ENCODE assay signal across 21 cellular contexts in genomic region chr20:6680441-6680840, GRCh38.
"Had no signal": no experiment of that assay in that cellular context is flagged by ENCODE, and none has a peak within 500 bp of the region (broad histone marks: within the 10 kb centered on the region; RNA-seq: fewer than 3 reads in every experiment).

No MANE protein-coding gene starts in this region.

- ATAC-seq: activated CD4-positive, alpha-beta T cell treated with anti-CD3 and anti-CD28 coated beads for 36 hours; activated CD8-positive, alpha-beta memory T cell treated with anti-CD3 and anti-CD28 coated beads, Interleukin-2, amount 10 ng/mL, durations not matched to agents 7 days and 5 days; activated CD8-positive, alpha-beta T cell treated with anti-CD3 and anti-CD28 coated beads, Interleukin-2, amount 10 ng/mL, durations not matched to agents 7 days and 5 days; activated naive CD4-positive, alpha-beta T cell treated with anti-CD3 and anti-CD28 coated beads, Interleukin-2, amount 50 U/mL, for 72 hours; activated T-cell treated with anti-CD3 and anti-CD28 coated beads, Interleukin-2, amount 50 U/mL, for 72 hours; heart right ventricle; right cardiac atrium had no signal

- H3K9me3 ChIP-seq: breast epithelium, esophagus squamous epithelium, heart right ventricle, left ventricle myocardium inferior, tibial nerve had no signal

- H3K4me1 ChIP-seq: breast epithelium, esophagus squamous epithelium, heart right ventricle, left ventricle myocardium inferior, tibial nerve had no signal

- H3K36me3 ChIP-seq: breast epithelium, esophagus squamous epithelium, heart right ventricle, left ventricle myocardium inferior, tibial nerve had no signal

- H3K4me3 ChIP-seq: breast epithelium, esophagus squamous epithelium, heart right ventricle, left ventricle myocardium inferior, lung, tibial nerve had no signal

- DNase-seq: activated CD4-positive, alpha-beta T cell treated with anti-CD3 and anti-CD28 coated beads for 36 hours; activated CD4-positive, CD25-positive, alpha-beta regulatory T cell; activated CD8-positive, alpha-beta memory T cell treated with anti-CD3 and anti-CD28 coated beads, Interleukin-2, amount 10 ng/mL, durations not matched to agents 7 days and 5 days; activated CD8-positive, alpha-beta T cell treated with anti-CD3 and anti-CD28 coated beads, Interleukin-2, amount 10 ng/mL, durations not matched to agents 7 days and 5 days; activated naive CD4-positive, alpha-beta T cell; activated T-cell treated with anti-CD3 and anti-CD28 coated beads, Interleukin-2, amount 50 U/mL, for 72 hours; central memory CD4-positive, alpha-beta T cell; esophagus squamous epithelium; foreskin melanocyte; heart right ventricle; kidney glomerular epithelial cell; left ventricle myocardium inferior; posterior cingulate gyrus; right cardiac atrium; stimulated activated CD4-positive, alpha-beta T cell treated with anti-CD3 and anti-CD28 coated beads, Interleukin-15, amount 100 ng/mL, for 24 hours; stimulated activated CD4-positive, alpha-beta T cell treated with anti-CD3 and anti-CD28 coated beads, Interleukin-2, amount 100 ng/mL, for 24 hours; stimulated activated naive CD4-positive, alpha-beta T cell had no signal

- H3K27ac ChIP-seq: breast epithelium, esophagus squamous epithelium, heart right ventricle, left ventricle myocardium inferior, tibial nerve had no signal

- H3K27me3 ChIP-seq: breast epithelium, esophagus squamous epithelium, heart right ventricle, tibial nerve had no signal
